ENCODE assay signal across 6 cellular contexts in the genomic region with DNA sequence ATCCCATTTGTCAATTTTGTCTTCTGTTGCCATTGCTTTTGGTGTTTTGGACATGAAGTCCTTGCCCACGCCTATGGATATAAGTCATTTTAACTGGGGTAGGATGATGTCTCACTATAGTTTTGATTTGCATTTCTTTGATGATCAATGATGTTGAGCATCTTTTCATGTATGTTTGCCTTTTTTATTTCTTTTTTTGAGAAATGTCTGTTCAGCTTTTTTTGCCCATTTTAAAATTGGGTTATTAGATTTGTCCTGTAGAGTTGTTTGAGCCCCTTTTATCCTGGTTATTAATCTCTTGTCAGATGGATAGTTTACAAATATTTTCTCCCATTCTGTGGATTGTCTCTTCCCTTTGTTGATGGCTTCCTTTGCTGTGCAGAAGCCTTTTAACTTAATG.
"Had no signal": no experiment of that assay in that cellular context is flagged by ENCODE, and none has a peak within 500 bp of the region (broad histone marks: within the 10 kb centered on the region; RNA-seq: fewer than 3 reads in every experiment).

No MANE protein-coding gene starts in this region.

- H3K4me3 ChIP-seq: GM12878 had no signal

- FAIRE-seq: GM12878, GM12891, GM12892, GM19239 had no signal

- ATAC-seq: GM12878 had no signal

- DNase-seq: GDM1, GF-D8 had no signal
